Comparison of ENCODE assay signal across 23 cellular contexts in genomic region chr12:27324452-27324999, GRCh38. TPM values are rescaled to one million over a fixed set of nuclear protein-coding genes. Genes with fewer than 3 reads are reported as not detected.
A peak's percentile ranks its signal among the peaks of the same experiment; 100 is the strongest.
DNase-seq lines count a peak whose midpoint lies in the region; ATAC-seq, FAIRE-seq and TF ChIP-seq lines count a peak whose summit lies in the region.
"Had no signal": no experiment of that assay in that cellular context is flagged by ENCODE, and none has a peak within 500 bp of the region (broad histone marks: within the 10 kb centered on the region; RNA-seq: fewer than 3 reads in every experiment).

No MANE protein-coding gene starts in this region.

- no peak overlapping the region for H3K27ac Mint-ChIP-seq in Caco-2 (ENCODE audit: unreplicated experiment)

- CTCF ChIA-PET in Caco-2 (lab: Charles Lee): no interaction called here

- no peaks in the 10 kb centered on the region for H3K27me3 ChIP-seq in Caco-2 (replicated peaks; ENCODE audit: control insufficient read depth, insufficient read depth, low read length)
- H3K27me3 ChIP-seq: BLaER1, Peyer's patch had no signal

- no peaks in the 10 kb centered on the region for H3K9me3 ChIP-seq in Caco-2
- H3K9me3 ChIP-seq: BLaER1, Peyer's patch had no signal

- BruUV-seq in Caco-2 (replicated peaks; lab: Mats Ljungman, UMichigan): TSS peak; percentile 13

- intact Hi-C loops in Caco-2 (cut with micrococcal nuclease; ENCODE audit: unreplicated experiment): no loop called here

- no peak for ATAC-seq in HG03571 (IDR thresholded peaks at IDR 0.05; ENCODE audit: unreplicated experiment)
- no peak for ATAC-seq in GM18498 (IDR thresholded peaks at IDR 0.05; ENCODE audit: unreplicated experiment)
- ATAC-seq: GM12878, Right ventricle myocardium inferior had no signal

- POLR2A ChIA-PET in Caco-2 (lab: Charles Lee): no interaction called here

- no peak overlapping the region for H3K4me3 ChIP-seq in Caco-2 (ENCODE audit: low read depth, low read length)
- H3K4me3 ChIP-seq: BLaER1, GM12878, Peyer's patch, SK-N-MC had no signal

- no peaks in the 10 kb centered on the region for H3K27me3 Mint-ChIP-seq in Caco-2 (ENCODE audit: insufficient read depth, unreplicated experiment)

- H3K36me3 ChIP-seq in Caco-2 (ENCODE audit: control insufficient read depth, insufficient read depth, low read length): no peaks in the 10 kb centered on the region; the same call in none of the 2 replicates

- peaks cover 34% of the 10 kb centered on the region for H3K36me3 Mint-ChIP-seq in Caco-2 (ENCODE audit: insufficient read depth, unreplicated experiment)

- peaks cover under 1% of the 10 kb centered on the region for H3K4me1 Mint-ChIP-seq in Caco-2 (ENCODE audit: low read depth, unreplicated experiment)

- H3K4me3 Mint-ChIP-seq in Caco-2 (ENCODE audit: unreplicated experiment): no peak overlapping the region

- no peak for TF ChIP-seq CTCF in Caco-2 (IDR thresholded peaks at IDR 0.05; ENCODE audit: insufficient read depth in 1 of 2, low read depth in 1 of 2, low read length in 1 of 2, severe bottlenecking in 1 of 2, unreplicated experiment in 1 of 2)

- no peak for DNase-seq in Caco-2
- DNase-seq in fibroblast of peridontal ligament (ENCODE audit: extremely low read depth): peak; percentile 50
- peak; percentile 35 for DNase-seq in renal cortical epithelial cell (ENCODE audit: low read depth)
- no peak for DNase-seq in SHP77 treated with DMSO at 0.1 percent for 48 hours (lab: John Stamatoyannopoulos, UW)
- no peak for DNase-seq in ACHN
- DNase-seq: DND-41, GDM1, Karpas-422, MM.1S, NCI-H1105, NCI-H1694 treated with DMSO at 0.1 percent for 48 hours, NCI-H2107, NCI-H226, NCI-H524 treated with DMSO at 0.1 percent for 48 hours, Peyer's patch had no signal

- FAIRE-seq in TTC549 (lab: Jason Lieb, UNC): peak; percentile 59
- FAIRE-seq: GM12878, H54 had no signal

- H3K9me3 Mint-ChIP-seq in Caco-2 (ENCODE audit: unreplicated experiment): no peaks in the 10 kb centered on the region

- in situ Hi-C loops in ACHN (cut with HindIII; ENCODE audit: low pct_ligation_motif_present, low pct_unique_long_range_greater_than_20kb, low sequenced_read_pairs): no loop called here

- no peaks in the 10 kb centered on the region for H3K4me1 ChIP-seq in Caco-2
- H3K4me1 ChIP-seq: BLaER1, Peyer's patch had no signal

RNA-seq across cellular contexts. Expression of gene BMAL2, which starts 8.1 kb away (rescaled TPM):
- total RNA-seq in Caco-2 (2022) (35.4 and 36.0 TPM in 2 replicates), renal cortical epithelial cell (24.6 and 65.5 TPM in 2 replicates)

Comparison
In these comparisons a context has a peak if more than half of its experiments do, and no peak if none do; other contexts are left out.
1. DNase-seq: peak in fibroblast of peridontal ligament (single experiment) and renal cortical epithelial cell (single experiment); none in Caco-2 (0 of 2), SHP77 treated with DMSO at 0.1 percent for 48 hours (single experiment) and ACHN (single experiment).